ENCODE assay signal across 23 cellular contexts in genomic region chr11:19933132-19933735, GRCh38.
A peak's percentile ranks its signal among the peaks of the same experiment; 100 is the strongest.
DNase-seq lines count a peak whose midpoint lies in the region; FAIRE-seq and TF ChIP-seq lines count a peak whose summit lies in the region.
"Had no signal": no experiment of that assay in that cellular context is flagged by ENCODE, and none has a peak within 500 bp of the region (broad histone marks: within the 10 kb centered on the region; RNA-seq: fewer than 3 reads in every experiment).

No MANE protein-coding gene starts in this region.

- no peak overlapping the region for H3K4ac ChIP-seq in trophoblast cell (ENCODE audit: low read depth, low read length)

- intact Hi-C loops in kidney (cut with DNase I), result no loop called here

- no peak overlapping the region for H2AFZ ChIP-seq in trophoblast cell (ENCODE audit: insufficient read depth, low read length, poor library complexity)

- H3K4me1 Mint-ChIP-seq in HFFc6 (ENCODE audit: low read depth), result peaks cover 83% of the 10 kb centered on the region
- H3K4me1 Mint-ChIP-seq in T-helper 2 cell treated with Interferon-gamma antibody and Interleukin-4, amounts not matched to agents 5 μg/mL and 100 μg/mL, for 36 hours (ENCODE audit: low read depth), result no peaks in the 10 kb centered on the region
- H3K4me1 Mint-ChIP-seq: CD14-positive monocyte had no signal

- CTCF ChIA-PET in AG04449 (lab: Yijun Ruan, JAX), result interaction anchor here (0.9 to 8.9 kb wide), 9 partner anchors 11 to 421 kb away, joined by 3 to 119 read pairs (median 32); no protein-coding TSS in a partner anchor

- no peak overlapping the region for H3K23ac ChIP-seq in trophoblast cell (ENCODE audit: low read length)

- no peak overlapping the region for H2BK5ac ChIP-seq in trophoblast cell (ENCODE audit: low read depth, low read length, poor library complexity)

- no peak overlapping the region for H3K4me2 ChIP-seq in trophoblast cell (ENCODE audit: low read length)

- DNase-seq in AG04449 (ENCODE audit: low read depth, low spot score) (no peak), HFFc6 (no peak), kidney (peak; percentile 67), trophoblast cell (no peak), NCI-H446 treated with DMSO at 0.1 percent for 48 hours (lab: John Stamatoyannopoulos, UW) (no peak)
- no peak for DNase-seq in activated CD4-positive, alpha-beta T cell treated with anti-CD3 and anti-CD28 coated beads for 1 hour
- DNase-seq in T-helper 2 cell treated with Interferon-gamma antibody and Interleukin-4, amounts not matched to agents 5 μg/mL and 100 μg/mL, for 36 hours (ENCODE audit: low spot score), result no peak
- DNase-seq: BE2C; CD8-positive, alpha-beta memory T cell; DMS 273 treated with DMSO at 0.1 percent for 48 hours; DMS79 treated with DMSO at 0.1 percent for 48 hours; GF-D8; Kasumi-1; NCI-H1105 treated with DMSO at 0.1 percent for 48 hours; NCI-H146; NCI-H1930; NCI-H446; SHP77 had no signal

- H3K27ac ChIP-seq in kidney (ENCODE audit: low read depth in 2 of 2, low read length in 2 of 2), result no peak overlapping the region
- no peak overlapping the region for H3K27ac ChIP-seq in trophoblast cell (ENCODE audit: low read depth, low read length)
- H3K27ac ChIP-seq: RWPE1 had no signal

- no CpG with 5 or more reads among the region's 20 CpGs for WGBS in trophoblast cell (ENCODE audit: extremely low coverage, insufficient coverage, insufficient read length)

- H3K4me3 Mint-ChIP-seq in HFFc6, result peak overlapping the region; percentile 11; the same call in 1 of the 2 replicates
- H3K4me3 Mint-ChIP-seq in T-helper 2 cell treated with Interferon-gamma antibody and Interleukin-4, amounts not matched to agents 5 μg/mL and 100 μg/mL, for 36 hours, result no peak overlapping the region
- H3K4me3 Mint-ChIP-seq: CD14-positive monocyte had no signal

- no peak overlapping the region for H2BK120ac ChIP-seq in trophoblast cell (ENCODE audit: insufficient read depth, low read length, poor library complexity)

- H3K9me3 ChIP-seq in kidney (ENCODE audit: control insufficient read depth in 1 of 2, low read length in 2 of 2), result no peaks in the 10 kb centered on the region
- no peaks in the 10 kb centered on the region for H3K9me3 ChIP-seq in trophoblast cell (ENCODE audit: insufficient read depth, low read depth, low read length)
- H3K9me3 ChIP-seq: BE2C had no signal

- POLR2A ChIA-PET in AG04449 (lab: Yijun Ruan, JAX), result no interaction called here

- peak overlapping the region; percentile 49 for H2AK5ac ChIP-seq in trophoblast cell (ENCODE audit: low read length)

- H4K8ac ChIP-seq in trophoblast cell (ENCODE audit: low read depth, low read length), result no peak overlapping the region

- TF ChIP-seq CTCF in AG04449 (IDR thresholded peaks at IDR 0.05; ENCODE audit: insufficient read depth, low read length, missing control alignments) (no peak), HFFc6 (IDR thresholded peaks at IDR 0.05) (no peak), kidney (IDR thresholded peaks at IDR 0.05; ENCODE audit: borderline replicate concordance, extremely low read depth, insufficient read depth) (no peak)

- H3K18ac ChIP-seq in trophoblast cell (ENCODE audit: low read length), result no peak overlapping the region

- H3K4me1 ChIP-seq in kidney (ENCODE audit: control insufficient read depth in 1 of 2, insufficient read depth in 1 of 2, low read depth in 1 of 2, low read length in 2 of 2) (no peaks in the 10 kb centered on the region), trophoblast cell (ENCODE audit: control insufficient read depth in 1 of 2, insufficient read depth in 2 of 2, low read length in 2 of 2) (peaks cover 26 to 33% of the 10 kb centered on the region in 2 experiments)
- H3K4me1 ChIP-seq: BE2C had no signal

- peak overlapping the region; percentile 87 for H2BK12ac ChIP-seq in trophoblast cell (ENCODE audit: low read length)

- H3K36me3 ChIP-seq in kidney (ENCODE audit: control insufficient read depth in 1 of 2, insufficient read depth in 2 of 2, low read length in 2 of 2) (no peaks in the 10 kb centered on the region), trophoblast cell (ENCODE audit: control insufficient read depth in 1 of 2, insufficient read depth in 2 of 2, low read length in 2 of 2) (peaks cover 4 to 8% of the 10 kb centered on the region in 2 experiments)
- H3K36me3 ChIP-seq: BE2C had no signal

- H3K79me2 ChIP-seq in trophoblast cell (ENCODE audit: control insufficient read depth, insufficient read depth, low read length, poor library complexity), result peaks cover 2% of the 10 kb centered on the region

- no peaks in the 10 kb centered on the region for H3K9me3 Mint-ChIP-seq in HFFc6
- H3K9me3 Mint-ChIP-seq in T-helper 2 cell treated with Interferon-gamma antibody and Interleukin-4, amounts not matched to agents 5 μg/mL and 100 μg/mL, for 36 hours, result no peaks in the 10 kb centered on the region
- H3K9me3 Mint-ChIP-seq: CD14-positive monocyte; CD8-positive, alpha-beta memory T cell had no signal

- peak overlapping the region; percentile 61 for H3K27ac Mint-ChIP-seq in HFFc6
- H3K27ac Mint-ChIP-seq in T-helper 2 cell treated with Interferon-gamma antibody and Interleukin-4, amounts not matched to agents 5 μg/mL and 100 μg/mL, for 36 hours, result no peak overlapping the region
- H3K27ac Mint-ChIP-seq: CD8-positive, alpha-beta memory T cell had no signal

- H4K12ac ChIP-seq in trophoblast cell (ENCODE audit: low read depth, low read length), result no peak overlapping the region

- no peak for FAIRE-seq in kidney (lab: Jason Lieb, UNC)
- FAIRE-seq: GM12892, HepG2, K562 had no signal

- peaks cover 33% of the 10 kb centered on the region for H3K79me1 ChIP-seq in trophoblast cell (ENCODE audit: low read length)

- no peak overlapping the region for H4K91ac ChIP-seq in trophoblast cell (ENCODE audit: low read depth, low read length)

- H3K27me3 Mint-ChIP-seq in HFFc6 (ENCODE audit: insufficient read depth), result peaks cover 5% of the 10 kb centered on the region; the same call in 1 of the 2 replicates
- no peaks in the 10 kb centered on the region for H3K27me3 Mint-ChIP-seq in T-helper 2 cell treated with Interferon-gamma antibody and Interleukin-4, amounts not matched to agents 5 μg/mL and 100 μg/mL, for 36 hours (ENCODE audit: low read depth)
- H3K27me3 Mint-ChIP-seq: CD8-positive, alpha-beta memory T cell had no signal

- no peaks in the 10 kb centered on the region for H3K27me3 ChIP-seq in trophoblast cell (ENCODE audit: insufficient read depth, low read length)
- H3K27me3 ChIP-seq: BE2C had no signal

- peaks cover 11% of the 10 kb centered on the region; the same call in 1 of the 2 replicates for H3K36me3 Mint-ChIP-seq in HFFc6 (ENCODE audit: low read depth)
- no peaks in the 10 kb centered on the region for H3K36me3 Mint-ChIP-seq in T-helper 2 cell treated with Interferon-gamma antibody and Interleukin-4, amounts not matched to agents 5 μg/mL and 100 μg/mL, for 36 hours (ENCODE audit: low read depth)
- H3K36me3 Mint-ChIP-seq: CD14-positive monocyte; CD8-positive, alpha-beta memory T cell had no signal

- no peak overlapping the region for H3K9ac ChIP-seq in kidney (ENCODE audit: low read length in 2 of 2)
- no peak overlapping the region for H3K9ac ChIP-seq in trophoblast cell (ENCODE audit: low read length)

- H3K4me3 ChIP-seq in AG04449 (ENCODE audit: low read depth, low read length), result peak overlapping the region; percentile 35; the same call in 1 of the 2 replicates
- no peak overlapping the region for H3K4me3 ChIP-seq in kidney (ENCODE audit: low read length in 2 of 2)
- H3K4me3 ChIP-seq in trophoblast cell (ENCODE audit: low read depth, low read length), result no peak overlapping the region
- H3K4me3 ChIP-seq: K562 had no signal

- peak overlapping the region; percentile 4 for H3K14ac ChIP-seq in trophoblast cell (ENCODE audit: low read length)
